8 cellular contexts compared by ENCODE assay signal in genomic region chr12:56723889-56724659, GRCh38. TPM values are rescaled to one million over a fixed set of nuclear protein-coding genes. Genes with fewer than 3 reads are reported as not detected.
DNase-seq lines count a peak whose midpoint lies in the region; ATAC-seq and TF ChIP-seq lines count a peak whose summit lies in the region.

No MANE protein-coding gene starts in this region.

- POLR2A ChIA-PET in CD4-positive, alpha-beta memory T cell (lab: Charles Lee; ENCODE audit: partially characterized antibody), result interaction anchor here (1.7 to 13.9 kb wide), 5 partner anchors 15 to 88 kb away, joined by 7 to 247 read pairs (median 12); partner anchors contain the start of genes ATP5F1B, PRIM1 and PTGES3
- POLR2A ChIA-PET in activated naive CD8-positive, alpha-beta T cell treated with anti-CD3 and anti-CD28 coated beads, Interleukin-2, amount 10 ng/mL, durations not matched to agents 7 days and 5 days (lab: Charles Lee), result interaction anchor here (0.6 to 8.9 kb wide), 7 partner anchors 14 to 86 kb away, joined by 3 to 105 read pairs (median 4); partner anchors contain the start of genes PRIM1 and PTGES3

- peak overlapping the region; percentile 94 for H4K8ac ChIP-seq in trophoblast cell (ENCODE audit: low read depth, low read length)

- H3K9me3 Mint-ChIP-seq in CD4-positive, alpha-beta memory T cell, result peaks cover 0 to 5% (median 0%) of the 10 kb centered on the region in 8 donors
- no peaks in the 10 kb centered on the region for H3K9me3 Mint-ChIP-seq in activated naive CD8-positive, alpha-beta T cell treated with anti-CD3 and anti-CD28 coated beads, Interleukin-2, amount 10 ng/mL, durations not matched to agents 7 days and 5 days

- peaks cover 51 to 77% (median 61%) of the 10 kb centered on the region in 4 donors for H3K4me1 Mint-ChIP-seq in CD4-positive, alpha-beta memory T cell
- peaks cover 55% of the 10 kb centered on the region for H3K4me1 Mint-ChIP-seq in activated naive CD8-positive, alpha-beta T cell treated with anti-CD3 and anti-CD28 coated beads, Interleukin-2, amount 10 ng/mL, durations not matched to agents 7 days and 5 days

- peak overlapping the region; percentile 97 for H4K91ac ChIP-seq in trophoblast cell (ENCODE audit: low read depth, low read length)

- H4K12ac ChIP-seq in trophoblast cell (ENCODE audit: low read depth, low read length), result peak overlapping the region; percentile 82

- peak overlapping the region; percentile 78 for H3K14ac ChIP-seq in trophoblast cell (ENCODE audit: low read length)

- peak in 2 of 5 donors; percentile 10 to 52 for DNase-seq in CD4-positive, alpha-beta memory T cell
- no peak for DNase-seq in activated naive CD8-positive, alpha-beta T cell treated with anti-CD3 and anti-CD28 coated beads, Interleukin-2, amount 10 ng/mL, durations not matched to agents 7 days and 5 days
- DNase-seq in heart right ventricle, result peak in 1 of 2 donors; percentile 74
- DNase-seq in trophoblast cell, result peak; percentile 67
- DNase-seq in epidermal melanocyte (ENCODE audit: insufficient read length, low spot score), result no peak
- no peak for DNase-seq in NCI-H345 treated with DMSO at 0.1 percent for 48 hours (lab: John Stamatoyannopoulos, UW; ENCODE audit: unreplicated experiment)

- H3K79me1 ChIP-seq in trophoblast cell (ENCODE audit: low read length), result peaks cover 14% of the 10 kb centered on the region

- no peak overlapping the region for H3K23ac ChIP-seq in trophoblast cell (ENCODE audit: low read length)

- H2BK12ac ChIP-seq in trophoblast cell (ENCODE audit: low read length), result no peak overlapping the region

- H3K4me1 ChIP-seq in CD4-positive, alpha-beta memory T cell (ENCODE audit: insufficient read depth, low read length), result peaks cover 64% of the 10 kb centered on the region
- H3K4me1 ChIP-seq in heart right ventricle (peaks cover 21 to 60% (median 53%) of the 10 kb centered on the region in 9 donors), trophoblast cell (ENCODE audit: control insufficient read depth in 1 of 2, insufficient read depth in 2 of 2, low read length in 2 of 2) (peaks cover 14 to 18% of the 10 kb centered on the region in 2 experiments)

- peak overlapping the region; percentile 97 for H3K9ac ChIP-seq in trophoblast cell (ENCODE audit: low read length)

- peaks cover 20 to 63% of the 10 kb centered on the region in 2 donors for H3K36me3 Mint-ChIP-seq in CD4-positive, alpha-beta memory T cell
- H3K36me3 Mint-ChIP-seq in activated naive CD8-positive, alpha-beta T cell treated with anti-CD3 and anti-CD28 coated beads, Interleukin-2, amount 10 ng/mL, durations not matched to agents 7 days and 5 days, result peaks cover 41% of the 10 kb centered on the region

- peak overlapping the region; percentile 90 to 100 for H3K4me3 ChIP-seq in CD4-positive, alpha-beta memory T cell (ENCODE audit: low read length in 2 of 2)
- H3K4me3 ChIP-seq in heart right ventricle, result peak overlapping the region; percentile 71 to 99 (median 82)
- H3K4me3 ChIP-seq in trophoblast cell (ENCODE audit: low read depth, low read length), result peak overlapping the region; percentile 87

- intact Hi-C loops in CD4-positive, alpha-beta memory T cell (cut with micrococcal nuclease), result loop anchor here (2.0 kb wide), 1 partner anchor 87 kb away; no protein-coding TSS in a partner anchor
- intact Hi-C loops in heart right ventricle (cut with DNase I), result loop anchor here in 8 of 10 donors (1.0 to 10.0 kb wide), 7 partner anchors 35 to 89 kb away; partner anchors contain the start of genes PTGES3 (in 5 of the 8), ATP5F1B (in 2 of the 8) and BAZ2A (in 1 of the 8)

- peak overlapping the region; percentile 84 for H2BK5ac ChIP-seq in trophoblast cell (ENCODE audit: low read depth, low read length, poor library complexity)

- ATAC-seq in activated naive CD8-positive, alpha-beta T cell treated with anti-CD3 and anti-CD28 coated beads, Interleukin-2, amount 10 ng/mL, durations not matched to agents 7 days and 5 days (ENCODE audit: low read depth), result no peak
- peak; percentile 6 to 66 (median 48) for ATAC-seq in heart right ventricle
- no peak for ATAC-seq in HG03135 (IDR thresholded peaks at IDR 0.05; ENCODE audit: unreplicated experiment)

- H3K4me2 ChIP-seq in trophoblast cell (ENCODE audit: low read length), result peak overlapping the region; percentile 93

- peaks cover 39% of the 10 kb centered on the region for H3K36me3 ChIP-seq in CD4-positive, alpha-beta memory T cell (ENCODE audit: insufficient read depth, low read length)
- H3K36me3 ChIP-seq in KOPT-K1 (ENCODE audit: insufficient read depth, low read length), result peaks cover 70% of the 10 kb centered on the region
- H3K36me3 ChIP-seq in heart right ventricle, result peaks cover 0 to 41% (median 9%) of the 10 kb centered on the region in 9 donors
- peaks cover 15 to 26% of the 10 kb centered on the region in 2 experiments for H3K36me3 ChIP-seq in trophoblast cell (ENCODE audit: control insufficient read depth in 1 of 2, insufficient read depth in 2 of 2, low read length in 2 of 2)

- peak overlapping the region; percentile 90 to 99 (median 98) for H3K4me3 Mint-ChIP-seq in CD4-positive, alpha-beta memory T cell
- peak overlapping the region; percentile 97 for H3K4me3 Mint-ChIP-seq in activated naive CD8-positive, alpha-beta T cell treated with anti-CD3 and anti-CD28 coated beads, Interleukin-2, amount 10 ng/mL, durations not matched to agents 7 days and 5 days

- H2BK120ac ChIP-seq in trophoblast cell (ENCODE audit: insufficient read depth, low read length, poor library complexity), result peak overlapping the region; percentile 61

- TF ChIP-seq CTCF in heart right ventricle (IDR thresholded peaks at IDR 0.05), result no peak

- peak overlapping the region; percentile 92 to 99 (median 97) for H3K27ac Mint-ChIP-seq in CD4-positive, alpha-beta memory T cell
- peak overlapping the region; percentile 94 for H3K27ac Mint-ChIP-seq in activated naive CD8-positive, alpha-beta T cell treated with anti-CD3 and anti-CD28 coated beads, Interleukin-2, amount 10 ng/mL, durations not matched to agents 7 days and 5 days

- H2AFZ ChIP-seq in trophoblast cell (ENCODE audit: insufficient read depth, low read length, poor library complexity), result no peak overlapping the region

- H3K9me3 ChIP-seq in CD4-positive, alpha-beta memory T cell (ENCODE audit: control insufficient read depth in 1 of 2, low read length in 2 of 2), result no peaks in the 10 kb centered on the region
- H3K9me3 ChIP-seq in KOPT-K1 (ENCODE audit: insufficient read depth, low read length, poor library complexity, severe bottlenecking), result no peaks in the 10 kb centered on the region
- H3K9me3 ChIP-seq in heart right ventricle, result no peaks in the 10 kb centered on the region
- H3K9me3 ChIP-seq in trophoblast cell (ENCODE audit: insufficient read depth, low read depth, low read length), result no peaks in the 10 kb centered on the region

- WGBS in heart right ventricle, 2 donors, result 2% methylated on average over 14 of the region's 14 CpGs
- WGBS in trophoblast cell (ENCODE audit: extremely low coverage, insufficient coverage, insufficient read length), result no CpG with 5 or more reads among the region's 14 CpGs

- no peak overlapping the region for H2AK5ac ChIP-seq in trophoblast cell (ENCODE audit: low read length)

- peak overlapping the region; percentile 66 for H3K18ac ChIP-seq in trophoblast cell (ENCODE audit: low read length)

- H3K27ac ChIP-seq in CD4-positive, alpha-beta memory T cell (ENCODE audit: low read depth, low read length), result peak overlapping the region; percentile 90
- peak overlapping the region; percentile 84 for H3K27ac ChIP-seq in KOPT-K1 (ENCODE audit: low read depth, low read length, poor library complexity, severe bottlenecking)
- peak overlapping the region; percentile 83 to 96 (median 92) for H3K27ac ChIP-seq in heart right ventricle
- H3K27ac ChIP-seq in trophoblast cell (ENCODE audit: low read depth, low read length), result peak overlapping the region; percentile 85

- no peaks in the 10 kb centered on the region for H3K27me3 Mint-ChIP-seq in CD4-positive, alpha-beta memory T cell
- H3K27me3 Mint-ChIP-seq in activated naive CD8-positive, alpha-beta T cell treated with anti-CD3 and anti-CD28 coated beads, Interleukin-2, amount 10 ng/mL, durations not matched to agents 7 days and 5 days, result no peaks in the 10 kb centered on the region

- peak overlapping the region; percentile 92 for H3K4ac ChIP-seq in trophoblast cell (ENCODE audit: low read depth, low read length)

- CTCF ChIA-PET in CD4-positive, alpha-beta memory T cell (lab: Charles Lee; ENCODE audit: partially characterized antibody), result no interaction called here

- H3K79me2 ChIP-seq in trophoblast cell (ENCODE audit: control insufficient read depth, insufficient read depth, low read length, poor library complexity), result peaks cover 27% of the 10 kb centered on the region

- no peaks in the 10 kb centered on the region for H3K27me3 ChIP-seq in CD4-positive, alpha-beta memory T cell (ENCODE audit: insufficient read depth, low read length)
- H3K27me3 ChIP-seq in heart right ventricle (no peaks in the 10 kb centered on the region), trophoblast cell (ENCODE audit: insufficient read depth, low read length) (no peaks in the 10 kb centered on the region)

RNA-seq across cellular contexts. Expression of gene NACA, which starts 1.0 kb away (rescaled TPM):
- total RNA-seq in CD4-positive, alpha-beta memory T cell, result 1,000 to 10,000 TPM; 1,184 to 1,255 TPM
- 1,000 to 10,000 TPM; 1,025 to 1,184 TPM for polyA plus RNA-seq in CD4-positive, alpha-beta memory T cell
- 100 to 1,000 TPM; 878 to 882 TPM for total RNA-seq in activated naive CD8-positive, alpha-beta T cell treated with anti-CD3 and anti-CD28 coated beads, Interleukin-2, amount 10 ng/mL, durations not matched to agents 7 days and 5 days
- 100 to 1,000 TPM; 476 to 727 (median 613) TPM for total RNA-seq in heart right ventricle
- polyA plus RNA-seq in heart right ventricle, result 1,000 to 10,000 TPM; 1,105 to 1,249 TPM
- polyA plus RNA-seq in trophoblast cell (2013), result 1,910 and 1,942 TPM in 2 replicates

RNA-seq across cellular contexts. Expression of gene PRIM1, which starts 28.0 kb away (rescaled TPM):
- 10 to 100 TPM; 30.2 to 34.3 TPM for total RNA-seq in CD4-positive, alpha-beta memory T cell
- polyA plus RNA-seq in CD4-positive, alpha-beta memory T cell, result 10 to 100 TPM; 45.0 to 46.9 TPM
- total RNA-seq in activated naive CD8-positive, alpha-beta T cell treated with anti-CD3 and anti-CD28 coated beads, Interleukin-2, amount 10 ng/mL, durations not matched to agents 7 days and 5 days, result 10 to 100 TPM; 52.5 to 56.1 TPM
- total RNA-seq in heart right ventricle, result 1 to 10 TPM; 1.8 to 4.7 (median 3.2) TPM
- 1 to 10 TPM; 1.9 to 3.0 TPM for polyA plus RNA-seq in heart right ventricle
- 12.5 and 13.4 TPM in 2 replicates for polyA plus RNA-seq in trophoblast cell (2013)

RNA-seq across cellular contexts. Expression of gene PTGES3, which starts 36.0 kb away (rescaled TPM):
- total RNA-seq in CD4-positive, alpha-beta memory T cell, result 100 to 1,000 TPM; 191 to 195 TPM
- polyA plus RNA-seq in CD4-positive, alpha-beta memory T cell, result 100 to 1,000 TPM; 261 to 353 TPM
- 100 to 1,000 TPM; 210 to 217 TPM for total RNA-seq in activated naive CD8-positive, alpha-beta T cell treated with anti-CD3 and anti-CD28 coated beads, Interleukin-2, amount 10 ng/mL, durations not matched to agents 7 days and 5 days
- total RNA-seq in heart right ventricle, result 100 to 1,000 TPM in 9 of 10 donors, 10 to 100 TPM in 1; 100.0 to 139 (median 110) TPM
- polyA plus RNA-seq in heart right ventricle, result 10 to 100 TPM; 43.7 to 92.3 TPM
- polyA plus RNA-seq in trophoblast cell (2013), result 298 and 301 TPM in 2 replicates

RNA-seq across cellular contexts. Expression of gene HSD17B6, which starts 39.0 kb away (rescaled TPM):
- 1 to 10 TPM in 1 of 2 experiments, under 1 TPM in 1; 0.78 to 1.9 TPM for total RNA-seq in CD4-positive, alpha-beta memory T cell
- polyA plus RNA-seq in CD4-positive, alpha-beta memory T cell, result 1 to 10 TPM; 1.6 to 2.2 TPM
- total RNA-seq in activated naive CD8-positive, alpha-beta T cell treated with anti-CD3 and anti-CD28 coated beads, Interleukin-2, amount 10 ng/mL, durations not matched to agents 7 days and 5 days, result 1 to 10 TPM; 1.9 to 2.4 TPM
- total RNA-seq in heart right ventricle, result under 1 TPM in 2 of 10 donors, not detected in 8; 0.15 to 0.42 TPM
- under 1 TPM in 1 of 2 donors, not detected in 1; 0.13 TPM for polyA plus RNA-seq in heart right ventricle
- 0.55 and 0.82 TPM in 2 replicates for polyA plus RNA-seq in trophoblast cell (2013)

Comparison
In these comparisons a context has a peak if more than half of its experiments do, and no peak if none do; other contexts are left out.
1. DNase-seq: peak in trophoblast cell (2 of 2); none in activated naive CD8-positive, alpha-beta T cell treated with anti-CD3 and anti-CD28 coated beads, Interleukin-2, amount 10 ng/mL, durations not matched to agents 7 days and 5 days (single experiment), epidermal melanocyte (single experiment) and NCI-H345 treated with DMSO at 0.1 percent for 48 hours (single experiment).
2. ATAC-seq: peak in heart right ventricle (8 of 8); none in activated naive CD8-positive, alpha-beta T cell treated with anti-CD3 and anti-CD28 coated beads, Interleukin-2, amount 10 ng/mL, durations not matched to agents 7 days and 5 days (single experiment) and HG03135 (single experiment).
3. RNA of gene PRIM1, which starts 28.0 kb away (total RNA-seq): 52.5 to 56.1 TPM in activated naive CD8-positive, alpha-beta T cell treated with anti-CD3 and anti-CD28 coated beads, Interleukin-2, amount 10 ng/mL, durations not matched to agents 7 days and 5 days and 30.2 to 34.3 TPM in CD4-positive, alpha-beta memory T cell; 1.8 to 4.7 TPM in heart right ventricle; every median in the first group is over 4 times any median in the second.
4. Peak in every context shown above with its lines, with median percentiles within 50 percentile points of each other: H3K27ac ChIP-seq and H3K4me3 ChIP-seq.